In genomic region chr12:8564656-8565055, GRCh38 we compare ENCODE assay signal across 17 cellular contexts. TPM values are rescaled to one million over a fixed set of nuclear protein-coding genes. Genes with fewer than 3 reads are reported as not detected.
A peak's percentile ranks its signal among the peaks of the same experiment; 100 is the strongest.
DNase-seq lines count a peak whose midpoint lies in the region; ATAC-seq and TF ChIP-seq lines count a peak whose summit lies in the region.
"Had no signal": no experiment of that assay in that cellular context is flagged by ENCODE, and none has a peak within 500 bp of the region (broad histone marks: within the 10 kb centered on the region; RNA-seq: fewer than 3 reads in every experiment).

No MANE protein-coding gene starts in this region.

- peaks cover 5 to 19% of the 10 kb centered on the region in 2 donors for H3K9me3 Mint-ChIP-seq in stimulated activated naive CD8-positive, alpha-beta T cell treated with anti-CD3 and anti-CD28 coated beads, Interleukin-15, amount 100 ng/mL, for 72 hours

- no peaks in the 10 kb centered on the region for H3K4me1 Mint-ChIP-seq in stimulated activated naive CD8-positive, alpha-beta T cell treated with anti-CD3 and anti-CD28 coated beads, Interleukin-15, amount 100 ng/mL, for 72 hours
- H3K4me1 Mint-ChIP-seq: CD4-positive, CD25-positive, alpha-beta regulatory T cell had no signal

- H3K4me3 Mint-ChIP-seq in stimulated activated naive CD8-positive, alpha-beta T cell treated with anti-CD3 and anti-CD28 coated beads, Interleukin-15, amount 100 ng/mL, for 72 hours: no peak overlapping the region
- H3K4me3 Mint-ChIP-seq: CD4-positive, CD25-positive, alpha-beta regulatory T cell had no signal

- WGBS in esophagus muscularis mucosa: 73% methylated on average over 22 of the region's 22 CpGs

- in situ Hi-C loops in GM13977 (cut with MboI; ENCODE audit: low pct_unique_long_range_greater_than_20kb, low sequenced_read_pairs, unreplicated experiment): no loop called here

- TF ChIP-seq EP300 in esophagus muscularis mucosa (IDR thresholded peaks at IDR 0.05): no peak

- H3K27ac ChIP-seq in esophagus muscularis mucosa (replicated peaks in 1 of 4) (no peak overlapping the region), neutrophil (peak overlapping the region; percentile 99)
- H3K27ac ChIP-seq: KMS-11 had no signal

- DNase-seq in BE2C: peak; percentile 7
- peak; percentile 69 for DNase-seq in H7
- DNase-seq in esophagus muscularis mucosa (ENCODE audit: extremely low spot score): peak; percentile 42
- DNase-seq in stimulated activated naive CD8-positive, alpha-beta T cell treated with anti-CD3 and anti-CD28 coated beads, Interleukin-15, amount 100 ng/mL, for 72 hours: no peak
- DNase-seq in GM13977 (ENCODE audit: low spot score): no peak
- DNase-seq in omental fat pad (ENCODE audit: low spot score): no peak
- DNase-seq in HuH-7.5 (ENCODE audit: low spot score): no peak
- DNase-seq: Caco-2; CD4-positive, CD25-positive, alpha-beta regulatory T cell; DMS79; MM.1S; NCI-H1105; NCI-H1694 had no signal

- TF ChIP-seq CTCF in BE2C (IDR thresholded peaks at IDR 0.05; ENCODE audit: low read depth, low read length) (no peak), esophagus muscularis mucosa (IDR thresholded peaks at IDR 0.05) (no peak), neutrophil (IDR thresholded peaks at IDR 0.05) (no peak), GM13977 (IDR thresholded peaks at IDR 0.05; ENCODE audit: extremely low read depth, insufficient read depth, missing control alignments) (no peak), omental fat pad (IDR thresholded peaks at IDR 0.05) (no peak)

- H3K9me3 ChIP-seq in BE2C (no peaks in the 10 kb centered on the region), esophagus muscularis mucosa (peaks cover 0 to 7% (median 0%) of the 10 kb centered on the region in 4 donors), neutrophil (no peaks in the 10 kb centered on the region)

- no peak overlapping the region for H3K27ac Mint-ChIP-seq in stimulated activated naive CD8-positive, alpha-beta T cell treated with anti-CD3 and anti-CD28 coated beads, Interleukin-15, amount 100 ng/mL, for 72 hours
- H3K27ac Mint-ChIP-seq: CD4-positive, CD25-positive, alpha-beta regulatory T cell had no signal

- H3K36me3 ChIP-seq in BE2C (no peaks in the 10 kb centered on the region), H7 (replicated peaks; ENCODE audit: control insufficient read depth, insufficient read depth, low read length) (no peaks in the 10 kb centered on the region), esophagus muscularis mucosa (no peaks in the 10 kb centered on the region), neutrophil (peaks cover 1% of the 10 kb centered on the region)

- no peak for TF ChIP-seq POLR2A in esophagus muscularis mucosa (IDR thresholded peaks at IDR 0.05; ENCODE audit: low read depth)

- H3K27me3 ChIP-seq in BE2C (no peaks in the 10 kb centered on the region), H7 (ENCODE audit: control insufficient read depth, insufficient read depth, low read length) (no peaks in the 10 kb centered on the region), esophagus muscularis mucosa (peaks cover 0 to 4% (median 0%) of the 10 kb centered on the region in 4 donors), neutrophil (no peaks in the 10 kb centered on the region)

- no peak for ATAC-seq in stimulated activated naive CD8-positive, alpha-beta T cell treated with anti-CD3 and anti-CD28 coated beads, Interleukin-15, amount 100 ng/mL, for 72 hours
- ATAC-seq in omental fat pad (ENCODE audit: low FRiP score): no peak

- H3K4me3 ChIP-seq in BE2C (ENCODE audit: low read depth, low read length) (no peak overlapping the region), H7 (ENCODE audit: insufficient read depth, low read depth, low read length) (no peak overlapping the region), esophagus muscularis mucosa (no peak overlapping the region), neutrophil (ENCODE audit: low read depth in 1 of 2, low read length in 1 of 2) (peak overlapping the region; percentile 68 to 75)

- H3K27me3 Mint-ChIP-seq in stimulated activated naive CD8-positive, alpha-beta T cell treated with anti-CD3 and anti-CD28 coated beads, Interleukin-15, amount 100 ng/mL, for 72 hours: no peaks in the 10 kb centered on the region

- H3K4me1 ChIP-seq in BE2C (no peaks in the 10 kb centered on the region), esophagus muscularis mucosa (no peaks in the 10 kb centered on the region), neutrophil (ENCODE audit: control insufficient read depth in 1 of 2, insufficient read depth in 1 of 2, low read depth in 1 of 2, low read length in 1 of 2) (peaks cover 49 to 61% of the 10 kb centered on the region in 2 experiments)

- intact Hi-C loops in esophagus muscularis mucosa (cut with DNase I): no loop called here

RNA-seq across cellular contexts. Expression of gene CLEC4E, which starts 24.0 kb away (rescaled TPM):
- not detected for polyA plus RNA-seq in BE2C (2012; ENCODE audit: insufficient read depth, insufficient read length, low read depth)
- 0.07 TPM in 1 of 2 replicates, not detected in the other for total RNA-seq in H7 (2014; rRNA removed; shearing (Covaris generic))
- 1 to 10 TPM in 2 of 4 donors, under 1 TPM in 1, not detected in 1; 0.71 to 5.1 (median 3.7) TPM for total RNA-seq in esophagus muscularis mucosa
- 10 to 100 TPM in 2 of 4 donors, 1 to 10 TPM in 2; 2.7 to 37.8 (median 13.1) TPM for total RNA-seq in omental fat pad
- total RNA-seq: Caco-2; CD4-positive, CD25-positive, alpha-beta regulatory T cell; NCI-H460; SK-MEL-5 had no signal

RNA-seq across cellular contexts. Expression of gene AICDA, which starts 48.0 kb away (rescaled TPM):
- not detected for polyA plus RNA-seq in BE2C (2012; ENCODE audit: insufficient read depth, insufficient read length, low read depth)
- not detected in 2 replicates for total RNA-seq in H7 (2014; rRNA removed; shearing (Covaris generic))
- total RNA-seq in esophagus muscularis mucosa: not detected
- total RNA-seq in omental fat pad: under 1 TPM in 1 of 4 donors, not detected in 3; 0.63 TPM
- total RNA-seq: Caco-2; CD4-positive, CD25-positive, alpha-beta regulatory T cell; NCI-H460 had no signal
- polyA plus RNA-seq: CD4-positive, CD25-positive, alpha-beta regulatory T cell had no signal

RNA-seq across cellular contexts. Expression of gene CLEC4D, which starts 51.4 kb away (rescaled TPM):
- polyA plus RNA-seq in BE2C (2012; ENCODE audit: insufficient read depth, insufficient read length, low read depth): not detected
- total RNA-seq in H7 (2014; rRNA removed; shearing (Covaris generic)): 0.07 TPM in 1 of 2 replicates, not detected in the other
- 1 to 10 TPM in 1 of 4 donors, not detected in 3; 1.7 TPM for total RNA-seq in esophagus muscularis mucosa
- 1 to 10 TPM in 2 of 4 donors, under 1 TPM in 1, not detected in 1; 0.56 to 2.0 (median 1.1) TPM for total RNA-seq in omental fat pad
- total RNA-seq: Caco-2; CD4-positive, CD25-positive, alpha-beta regulatory T cell; NCI-H460; SK-MEL-5 had no signal
- polyA plus RNA-seq: CD4-positive, CD25-positive, alpha-beta regulatory T cell had no signal

Comparison
In these comparisons a context has a peak if more than half of its experiments do, and no peak if none do; other contexts are left out.
1. DNase-seq: peak in BE2C (single experiment), H7 (single experiment) and esophagus muscularis mucosa (single experiment); none in stimulated activated naive CD8-positive, alpha-beta T cell treated with anti-CD3 and anti-CD28 coated beads, Interleukin-15, amount 100 ng/mL, for 72 hours (0 of 2), GM13977 (single experiment), omental fat pad (single experiment) and HuH-7.5 (single experiment).
2. H3K4me3 ChIP-seq: peak in neutrophil (2 of 2); none in BE2C (single experiment), H7 (single experiment) and esophagus muscularis mucosa (0 of 4).